ENCODE assay signal across 18 cellular contexts in the genomic region with DNA sequence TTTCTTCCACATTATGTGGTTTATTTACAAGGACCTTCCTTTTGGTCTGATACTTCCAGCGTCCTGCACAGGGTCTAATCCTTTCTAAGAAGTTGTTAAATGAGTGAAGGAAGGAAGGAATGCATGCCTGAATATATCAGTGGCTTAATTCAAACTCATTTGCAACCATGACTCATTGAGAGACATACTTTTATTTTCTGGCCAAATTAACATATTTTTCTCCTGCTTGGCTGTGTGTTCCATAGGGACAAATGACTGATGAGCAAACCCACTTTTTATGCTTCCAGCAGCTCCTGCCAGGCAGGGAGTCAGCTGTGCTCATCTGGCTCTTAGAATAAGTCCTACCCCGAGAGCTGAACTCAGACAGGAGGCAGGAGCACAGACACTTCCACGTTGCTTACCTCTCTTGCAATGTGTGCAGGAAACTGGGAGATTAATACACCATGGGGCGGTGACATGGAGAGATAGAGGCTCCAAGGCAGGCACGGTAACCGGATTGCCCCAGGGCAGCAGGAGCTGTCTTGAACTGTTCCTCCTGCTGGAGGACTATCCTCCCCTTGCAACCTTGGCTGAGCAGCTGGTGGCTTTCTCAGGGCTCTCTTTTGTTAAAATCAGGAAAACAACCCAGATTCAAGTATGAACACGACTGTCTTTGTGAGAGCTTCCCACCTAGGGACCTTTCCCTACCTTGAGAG.
DNase-seq lines count a peak whose midpoint lies in the region; ATAC-seq and TF ChIP-seq lines count a peak whose summit lies in the region.
"Had no signal": no experiment of that assay in that cellular context is flagged by ENCODE, and none has a peak within 500 bp of the region (broad histone marks: within the 10 kb centered on the region; RNA-seq: fewer than 3 reads in every experiment).

No MANE protein-coding gene starts in this region.

- no peaks in the 10 kb centered on the region for H3K9me3 Mint-ChIP-seq in activated CD4-positive, alpha-beta T cell treated with anti-CD3 and anti-CD28 coated beads, Interleukin-2, amount 10 ng/mL, durations not matched to agents 7 days and 5 days
- H3K9me3 Mint-ChIP-seq: activated naive CD8-positive, alpha-beta T cell treated with anti-CD3 and anti-CD28 coated beads, Interleukin-2, amount 50 U/mL, for 24 hours had no signal

- no peak for TF ChIP-seq CTCF in body of pancreas (IDR thresholded peaks at IDR 0.05)
- no peak for TF ChIP-seq CTCF in prostate gland (IDR thresholded peaks at IDR 0.05)

- H3K4me3 ChIP-seq in body of pancreas, result no peak overlapping the region
- H3K4me3 ChIP-seq in prostate gland, result no peak overlapping the region

- H3K4me1 ChIP-seq in body of pancreas (peaks cover 37% of the 10 kb centered on the region), prostate gland (replicated peaks) (no peaks in the 10 kb centered on the region)
- H3K4me1 ChIP-seq: Caco-2 had no signal

- H3K27me3 ChIP-seq in body of pancreas (no peaks in the 10 kb centered on the region), prostate gland (replicated peaks; ENCODE audit: insufficient read depth) (no peaks in the 10 kb centered on the region)

- POLR2A ChIA-PET in activated CD4-positive, alpha-beta T cell treated with anti-CD3 and anti-CD28 coated beads, Interleukin-2, amount 10 ng/mL, durations not matched to agents 7 days and 5 days (lab: Charles Lee), result no interaction called here

- peak; percentile 76 for ATAC-seq in body of pancreas
- no peak for ATAC-seq in GM21528 (IDR thresholded peaks at IDR 0.05; ENCODE audit: low FRiP score, unreplicated experiment)
- ATAC-seq in HG03521 (IDR thresholded peaks at IDR 0.05; ENCODE audit: unreplicated experiment), result no peak
- ATAC-seq: activated naive CD8-positive, alpha-beta T cell treated with anti-CD3 and anti-CD28 coated beads, Interleukin-2, amount 50 U/mL, for 24 hours; left cardiac atrium; Panc1; T-helper 17 cell had no signal

- H3K27ac Mint-ChIP-seq in activated CD4-positive, alpha-beta T cell treated with anti-CD3 and anti-CD28 coated beads, Interleukin-2, amount 10 ng/mL, durations not matched to agents 7 days and 5 days, result no peak overlapping the region
- H3K27ac Mint-ChIP-seq: activated naive CD8-positive, alpha-beta T cell treated with anti-CD3 and anti-CD28 coated beads, Interleukin-2, amount 50 U/mL, for 24 hours; B cell; T-helper 17 cell had no signal

- H3K4me3 Mint-ChIP-seq in activated CD4-positive, alpha-beta T cell treated with anti-CD3 and anti-CD28 coated beads, Interleukin-2, amount 10 ng/mL, durations not matched to agents 7 days and 5 days, result no peak overlapping the region
- H3K4me3 Mint-ChIP-seq: activated naive CD8-positive, alpha-beta T cell treated with anti-CD3 and anti-CD28 coated beads, Interleukin-2, amount 50 U/mL, for 24 hours; B cell; T-helper 17 cell had no signal

- peaks cover 2% of the 10 kb centered on the region for H3K27me3 Mint-ChIP-seq in activated CD4-positive, alpha-beta T cell treated with anti-CD3 and anti-CD28 coated beads, Interleukin-2, amount 10 ng/mL, durations not matched to agents 7 days and 5 days
- H3K27me3 Mint-ChIP-seq: activated naive CD8-positive, alpha-beta T cell treated with anti-CD3 and anti-CD28 coated beads, Interleukin-2, amount 50 U/mL, for 24 hours had no signal

- WGBS in body of pancreas, 2 donors, result 19% methylated on average over 7 of the region's 7 CpGs
- 17% methylated on average over 7 of the region's 7 CpGs for WGBS in prostate gland

- H3K27ac ChIP-seq in body of pancreas (peak overlapping the region; percentile 44 to 86 (median 78)), prostate gland (peak overlapping the region in 1 of 2 donors; percentile 31)
- H3K27ac ChIP-seq: 22Rv1 had no signal

- no peaks in the 10 kb centered on the region for H3K4me1 Mint-ChIP-seq in activated CD4-positive, alpha-beta T cell treated with anti-CD3 and anti-CD28 coated beads, Interleukin-2, amount 10 ng/mL, durations not matched to agents 7 days and 5 days
- H3K4me1 Mint-ChIP-seq: activated naive CD8-positive, alpha-beta T cell treated with anti-CD3 and anti-CD28 coated beads, Interleukin-2, amount 50 U/mL, for 24 hours; B cell; T-helper 17 cell had no signal

- no peaks in the 10 kb centered on the region for H3K36me3 Mint-ChIP-seq in activated CD4-positive, alpha-beta T cell treated with anti-CD3 and anti-CD28 coated beads, Interleukin-2, amount 10 ng/mL, durations not matched to agents 7 days and 5 days (ENCODE audit: low read depth)

- DNase-seq in DMS 273 (lab: John Stamatoyannopoulos, UW; ENCODE audit: unreplicated experiment) (peak; percentile 28), DMS 273 treated with DMSO at 0.1 percent for 48 hours (lab: John Stamatoyannopoulos, UW) (no peak), body of pancreas (peak; percentile 43 to 71 (median 56)), islet precursor cell (peak; percentile 58), prostate gland (ENCODE audit: low spot score) (peak; percentile 30)
- DNase-seq in activated CD4-positive, alpha-beta T cell treated with anti-CD3 and anti-CD28 coated beads, Interleukin-2, amount 10 ng/mL, durations not matched to agents 7 days and 5 days, result no peak
- DNase-seq: activated CD8-positive, alpha-beta memory T cell treated with anti-CD3 and anti-CD28 coated beads, Interleukin-2, amount 50 U/mL, for 4 hours; activated naive CD8-positive, alpha-beta T cell treated with anti-CD3 and anti-CD28 coated beads, Interleukin-2, amount 50 U/mL, for 24 hours; Caco-2; left cardiac atrium; NCI-H1092 treated with DMSO at 0.1 percent for 48 hours; stimulated activated CD8-positive, alpha-beta memory T cell treated with anti-CD3 and anti-CD28 coated beads, Interleukin-4, amount 100 ng/mL, for 48 hours; T-helper 17 cell had no signal

- H3K9me3 ChIP-seq in body of pancreas (no peaks in the 10 kb centered on the region), prostate gland (no peaks in the 10 kb centered on the region)
- H3K9me3 ChIP-seq: Caco-2 had no signal

- TF ChIP-seq POLR2A in body of pancreas (IDR thresholded peaks at IDR 0.05) (peak in 1 of 3 donors; percentile 50), prostate gland (IDR thresholded peaks at IDR 0.05) (no peak)

- intact Hi-C loops in body of pancreas (cut with DNase I) (no loop called here), prostate gland (cut with DNase I) (no loop called here)

- CTCF ChIA-PET in activated CD4-positive, alpha-beta T cell treated with anti-CD3 and anti-CD28 coated beads, Interleukin-2, amount 10 ng/mL, durations not matched to agents 7 days and 5 days (lab: Charles Lee), result no interaction called here

- H3K36me3 ChIP-seq in body of pancreas (replicated peaks in 1 of 2; ENCODE audit: insufficient read depth in 1 of 2, low read depth in 2 of 2) (no peaks in the 10 kb centered on the region), prostate gland (no peaks in the 10 kb centered on the region)

Comparison
In these comparisons a context has a peak if more than half of its experiments do, and no peak if none do; other contexts are left out.
1. DNase-seq: peak in DMS 273 (single experiment), body of pancreas (4 of 4), islet precursor cell (single experiment) and prostate gland (single experiment); none in DMS 273 treated with DMSO at 0.1 percent for 48 hours (single experiment) and activated CD4-positive, alpha-beta T cell treated with anti-CD3 and anti-CD28 coated beads, Interleukin-2, amount 10 ng/mL, durations not matched to agents 7 days and 5 days (single experiment).